1 cellular context compared by ENCODE assay signal in genomic region chr10:26486985-26487850, GRCh38.
TF ChIP-seq lines count a peak whose summit lies in the region.

No MANE protein-coding gene starts in this region.

TF ChIP-seq in HEK293, 187 proteins besides CTCF, POLR2A, EP300 and RAD21 (continued from another document):
- no peak for TF ChIP-seq ZNF837 (tag by site-specific recombination; IDR thresholded peaks at IDR 0.05)
- TF ChIP-seq ZSCAN18 (tag by site-specific recombination; IDR thresholded peaks at IDR 0.05): no peak
- no peak for TF ChIP-seq ZNF433 (tag by site-specific recombination; IDR thresholded peaks at IDR 0.05; ENCODE audit: low read depth)
- no peak for TF ChIP-seq ZNF529 (tag by site-specific recombination; IDR thresholded peaks at IDR 0.05; ENCODE audit: insufficient replicate concordance)
- no peak for TF ChIP-seq HOXD13 (CRISPR knock-in tag; IDR thresholded peaks at IDR 0.05; ENCODE audit: borderline replicate concordance)
- no peak for TF ChIP-seq ZNF449 (tag by site-specific recombination; IDR thresholded peaks at IDR 0.05)
- TF ChIP-seq ZNF549 (tag by site-specific recombination; IDR thresholded peaks at IDR 0.05): no peak
- no peak for TF ChIP-seq ZNF785 (tag by site-specific recombination; IDR thresholded peaks at IDR 0.05)
- no peak for TF ChIP-seq ZNF768 (tag by site-specific recombination; IDR thresholded peaks at IDR 0.05)
- no peak for TF ChIP-seq KLF1 (tag by site-specific recombination; IDR thresholded peaks at IDR 0.05)
- 0 out of 2 replicates have a peak, but pooled peaks have one; percentile 33 for TF ChIP-seq ZNF660 (tag by site-specific recombination; IDR thresholded peaks at IDR 0.05)
- TF ChIP-seq ZNF596 (tag by site-specific recombination; IDR thresholded peaks at IDR 0.05): no peak
- no peak for TF ChIP-seq ZNF121 (tag by site-specific recombination; IDR thresholded peaks at IDR 0.05)
- no peak for TF ChIP-seq ZNF19 (tag by site-specific recombination; IDR thresholded peaks at IDR 0.05; ENCODE audit: low read depth)
- TF ChIP-seq ZBTB21 (tag by site-specific recombination; IDR thresholded peaks at IDR 0.05): no peak; the same call in 1 of the 2 replicates
- TF ChIP-seq ZNF629 (tag by site-specific recombination; IDR thresholded peaks at IDR 0.05): peak; percentile 59
- 0 out of 2 replicates have a peak, but pooled peaks have one; percentile 11 for TF ChIP-seq KLF8 (tag by site-specific recombination; IDR thresholded peaks at IDR 0.05)
- TF ChIP-seq ZNF48 (tag by site-specific recombination; IDR thresholded peaks at IDR 0.05): no peak
- no peak for TF ChIP-seq ZNF830 (tag by site-specific recombination; IDR thresholded peaks at IDR 0.05; ENCODE audit: low read depth)
- no peak for TF ChIP-seq OVOL3 (tag by site-specific recombination; IDR thresholded peaks at IDR 0.05)
- no peak for TF ChIP-seq MZF1 (tag by site-specific recombination; IDR thresholded peaks at IDR 0.05; ENCODE audit: borderline replicate concordance)
TF ChIP-seq in HEK293: peak in this region for 8.
